1 cellular context compared by ENCODE assay signal in genomic region chr2:20661028-20661980, GRCh38.
TF ChIP-seq lines count a peak whose summit lies in the region.

No MANE protein-coding gene starts in this region.

TF ChIP-seq in GM23338, 12 proteins besides CTCF, POLR2A, EP300 and RAD21 (continued from another document):
- TF ChIP-seq ZNF462 (CRISPR knock-in tag; IDR thresholded peaks at IDR 0.05) (peak; percentile 64; the same call in 1 of the 2 replicates), JUNB (IDR thresholded peaks at IDR 0.05; ENCODE audit: unreplicated experiment) (no peak), EZH2 (IDR thresholded peaks at IDR 0.05; ENCODE audit: low read depth, unreplicated experiment) (no peak)
